18 cellular contexts compared by ENCODE assay signal in the genomic region with DNA sequence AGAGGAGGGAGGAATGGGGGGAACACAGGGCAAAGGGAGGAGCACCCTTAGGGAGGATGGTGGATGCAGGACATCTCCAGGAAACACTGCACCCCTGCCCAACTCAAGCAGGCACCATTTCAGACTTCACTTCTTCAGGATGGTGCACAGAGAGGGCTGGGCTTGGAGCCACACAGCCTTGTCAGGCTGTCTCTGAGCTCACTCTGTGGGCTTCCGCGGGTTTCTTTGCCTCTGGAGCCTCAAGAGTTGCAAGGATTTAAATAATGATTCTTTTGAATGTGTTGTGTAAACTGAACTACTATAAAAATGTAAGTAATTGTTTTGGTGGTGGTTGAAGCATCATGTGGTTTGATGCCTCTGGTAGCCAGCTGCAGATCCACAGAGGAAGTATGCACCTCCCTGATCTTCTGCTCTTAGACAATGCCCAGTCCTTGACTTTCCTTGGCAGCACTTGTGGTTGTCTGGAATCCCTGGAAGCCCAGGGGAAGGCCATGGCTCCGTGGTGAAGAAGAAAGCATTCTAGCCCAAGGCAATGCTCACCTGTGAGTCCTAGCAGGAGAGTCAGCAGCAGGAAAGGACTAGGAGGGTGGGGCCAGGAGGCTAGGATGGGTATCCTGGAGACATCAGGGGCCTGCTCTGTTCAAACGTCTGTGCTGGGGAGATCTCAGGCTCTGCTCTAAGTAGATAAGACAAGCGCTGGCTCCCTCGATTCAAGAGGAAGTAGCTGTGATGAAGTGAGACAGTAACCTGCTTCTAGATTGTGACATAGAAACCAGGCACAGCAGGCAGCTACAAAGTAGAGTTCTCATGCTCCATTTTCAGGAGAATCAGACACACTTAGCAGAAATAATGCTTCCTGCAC. TPM values are rescaled to one million over a fixed set of nuclear protein-coding genes. Genes with fewer than 3 reads are reported as not detected.
DNase-seq lines count a peak whose midpoint lies in the region; ATAC-seq, FAIRE-seq and TF ChIP-seq lines count a peak whose summit lies in the region.
"Had no signal": no experiment of that assay in that cellular context is flagged by ENCODE, and none has a peak within 500 bp of the region (broad histone marks: within the 10 kb centered on the region; RNA-seq: fewer than 3 reads in every experiment).

No MANE protein-coding gene starts in this region.

- TF ChIP-seq CTCF in DND-41 (IDR thresholded peaks at IDR 0.05; ENCODE audit: borderline replicate concordance, extremely low read depth, low read length, poor library complexity, severe bottlenecking) (no peak), bronchial epithelial cell (IDR thresholded peaks at IDR 0.05; ENCODE audit: insufficient read depth, low read length, severe bottlenecking) (no peak)

- H3K9me3 ChIP-seq in DND-41 (ENCODE audit: insufficient read depth, low read length, severe bottlenecking), result no peaks in the 10 kb centered on the region

- DNase-seq in AML-193 (lab: John Stamatoyannopoulos, UW) (peak; percentile 50 to 53), DND-41 (no peak), SKM-1 (lab: John Stamatoyannopoulos, UW; ENCODE audit: unreplicated experiment) (peak; percentile 24), bronchial epithelial cell (ENCODE audit: low read depth) (no peak), NCI-H1105 treated with DMSO at 0.1 percent for 48 hours (lab: John Stamatoyannopoulos, UW) (no peak), DMS114 treated with DMSO at 0.1 percent for 48 hours (lab: John Stamatoyannopoulos, UW; ENCODE audit: unreplicated experiment) (no peak), hypothalamus (lab: John Stamatoyannopoulos, UW) (no peak)
- DNase-seq: amniotic stem cell, heart right ventricle, KG1, NCI-H1694 treated with DMSO at 0.1 percent for 48 hours, NCI-H510A treated with DMSO at 0.1 percent for 48 hours, RPMI8226 had no signal

- H3K9ac ChIP-seq in DND-41 (ENCODE audit: low read depth, low read length), result no peak overlapping the region

- H4K20me1 ChIP-seq in DND-41 (ENCODE audit: insufficient read depth, low read length), result no peaks in the 10 kb centered on the region

- peak; percentile 50; the same call in 1 of the 3 replicates for ATAC-seq in DND-41 (ENCODE audit: insufficient read depth, low read depth)
- no peak for ATAC-seq in GM19455 (IDR thresholded peaks at IDR 0.05; ENCODE audit: unreplicated experiment)
- ATAC-seq: heart right ventricle had no signal

- H3K79me2 ChIP-seq in DND-41 (ENCODE audit: insufficient read depth, low read length), result no peaks in the 10 kb centered on the region

- no peak overlapping the region for H2AFZ ChIP-seq in DND-41 (ENCODE audit: low read depth, low read length)

- H3K36me3 ChIP-seq in DND-41 (ENCODE audit: insufficient read depth, low read length) (no peaks in the 10 kb centered on the region), bronchial epithelial cell (ENCODE audit: control insufficient read depth, insufficient read depth, low read length) (no peaks in the 10 kb centered on the region)
- H3K36me3 ChIP-seq: heart right ventricle had no signal

- H3K27me3 ChIP-seq in DND-41 (ENCODE audit: insufficient read depth, low read length, poor library complexity) (no peaks in the 10 kb centered on the region), bronchial epithelial cell (ENCODE audit: control insufficient read depth, insufficient read depth, low read length) (peaks cover under 1% of the 10 kb centered on the region)

- H3K4me3 ChIP-seq in DND-41 (ENCODE audit: low read depth in 1 of 2, low read length in 2 of 2), result no peak overlapping the region
- no peak overlapping the region for H3K4me3 ChIP-seq in bronchial epithelial cell (ENCODE audit: low read depth, low read length)
- H3K4me3 ChIP-seq: heart right ventricle had no signal

- H3K4me2 ChIP-seq in DND-41 (ENCODE audit: insufficient read depth, low read length), result no peak overlapping the region

- peaks cover 2% of the 10 kb centered on the region for H3K4me1 ChIP-seq in DND-41 (ENCODE audit: insufficient read depth, low read length)

- FAIRE-seq in bronchial epithelial cell (lab: Jason Lieb, UNC), result peak; percentile 55
- FAIRE-seq: colon had no signal

- H3K27ac ChIP-seq in DND-41 (ENCODE audit: low read length), result no peak overlapping the region
- H3K27ac ChIP-seq: epithelial cell of prostate, heart right ventricle had no signal

RNA-seq across cellular contexts. Expression of a gene that starts 50.2 kb away (rescaled TPM):
- not detected in 2 replicates for total RNA-seq in bronchial epithelial cell
- total RNA-seq: progenitor cell of endocrine pancreas, temporal lobe had no signal

Comparison
In these comparisons a context has a peak if more than half of its experiments do, and no peak if none do; other contexts are left out.
1. DNase-seq: peak in AML-193 (2 of 2) and SKM-1 (single experiment); none in DND-41 (single experiment), bronchial epithelial cell (single experiment), NCI-H1105 treated with DMSO at 0.1 percent for 48 hours (single experiment), DMS114 treated with DMSO at 0.1 percent for 48 hours (single experiment) and hypothalamus (0 of 51).